1 cellular context compared by ENCODE assay signal in genomic region chr12:8949525-8950286, GRCh38.
A peak's percentile ranks its signal among the peaks of the same experiment; 100 is the strongest.
TF ChIP-seq lines count a peak whose summit lies in the region.

Gene M6PR (minus strand): TSS chr12:8949645. CDS start chr12:8946404, 3,241 bp downstream.

TF ChIP-seq in K562, 482 proteins besides CTCF, POLR2A, EP300 and RAD21 (continued from another document and continues in another):
- no peak; the same call in 1 of the 2 replicates for TF ChIP-seq ZBTB9 (CRISPR knock-in tag; IDR thresholded peaks at IDR 0.05)
- no peak for TF ChIP-seq ZNF717 (CRISPR knock-in tag; IDR thresholded peaks at IDR 0.05)
- no peak for TF ChIP-seq MIER1 (IDR thresholded peaks at IDR 0.05; ENCODE audit: low read depth)
- no peak for TF ChIP-seq SETDB1 (IDR thresholded peaks at IDR 0.05; ENCODE audit: low read length)
- TF ChIP-seq ZNF395 (CRISPR knock-in tag; IDR thresholded peaks at IDR 0.05) = no peak
- no peak for TF ChIP-seq PHB2 (IDR thresholded peaks at IDR 0.05; ENCODE audit: low read depth)
- no peak for TF ChIP-seq SRSF7 (optimal IDR thresholded peaks at IDR 0.05; ENCODE audit: low read depth, low read length)
- no peak; the same call in 1 of the 2 replicates for TF ChIP-seq RFX1 (IDR thresholded peaks at IDR 0.05)
- TF ChIP-seq CLOCK (CRISPR knock-in tag; IDR thresholded peaks at IDR 0.05; ENCODE audit: borderline replicate concordance) = no peak
- TF ChIP-seq MXD1 (CRISPR knock-in tag; IDR thresholded peaks at IDR 0.05; ENCODE audit: borderline replicate concordance, poor library complexity, severe bottlenecking) = no peak
- TF ChIP-seq PHB (CRISPR knock-in tag; IDR thresholded peaks at IDR 0.05) = no peak
- no peak for TF ChIP-seq MECOM (CRISPR knock-in tag; IDR thresholded peaks at IDR 0.05)
- TF ChIP-seq CREB3 (tag; conservative IDR thresholded peaks at IDR 0.05; ENCODE audit: low read depth) = no peak
- 0 out of 2 replicates have a peak, but pooled peaks have one; percentile 1 for TF ChIP-seq E2F1 (CRISPR knock-in tag; IDR thresholded peaks at IDR 0.05)
- TF ChIP-seq ZNF263 (CRISPR knock-in tag; IDR thresholded peaks at IDR 0.05; ENCODE audit: borderline replicate concordance) = no peak
- TF ChIP-seq YY1 (IDR thresholded peaks at IDR 0.05; ENCODE audit: borderline replicate concordance in 1 of 3, control insufficient read depth in 1 of 3, extremely low read depth in 1 of 3, insufficient read depth in 3 of 3, insufficient read length in 1 of 3, insufficient replicate concordance in 2 of 3, low read depth in 1 of 3, low read length in 2 of 3) = peak in 2 of 3 experiments; percentile 14 to 35
- no peak for TF ChIP-seq IRF9 (tag; IDR thresholded peaks at IDR 0.05)
- no peak for TF ChIP-seq TCFL5 (CRISPR knock-in tag; conservative IDR thresholded peaks at IDR 0.05)
- no peak for TF ChIP-seq STAT6 (CRISPR knock-in tag; IDR thresholded peaks at IDR 0.05)
- TF ChIP-seq NKRF (IDR thresholded peaks at IDR 0.05; ENCODE audit: borderline replicate concordance) = peak; percentile 89; the same call in 1 of the 2 replicates
- no peak for TF ChIP-seq CHD1 (IDR thresholded peaks at IDR 0.05; ENCODE audit: low read length)
- 0 out of 2 replicates have a peak, but pooled peaks have one; percentile 71 for TF ChIP-seq NBN (IDR thresholded peaks at IDR 0.05; ENCODE audit: low read depth)
- TF ChIP-seq ZNF57 (CRISPR knock-in tag; IDR thresholded peaks at IDR 0.05) = no peak
- no peak for TF ChIP-seq CGGBP1 (CRISPR knock-in tag; IDR thresholded peaks at IDR 0.05)
- TF ChIP-seq CEBPZ (IDR thresholded peaks at IDR 0.05; ENCODE audit: borderline replicate concordance, low read depth, low read length) = no peak
- no peak for TF ChIP-seq ZNF347 (CRISPR knock-in tag; IDR thresholded peaks at IDR 0.05; ENCODE audit: low read depth)
- no peak for TF ChIP-seq TRIM25 (IDR thresholded peaks at IDR 0.05; ENCODE audit: borderline replicate concordance)
- TF ChIP-seq SAFB (IDR thresholded peaks at IDR 0.05; ENCODE audit: borderline replicate concordance, low read depth, low read length) = no peak
- TF ChIP-seq MBD1 (CRISPR knock-in tag; IDR thresholded peaks at IDR 0.05) = no peak
- no peak for TF ChIP-seq TAL1 (IDR thresholded peaks at IDR 0.05)
- peak; percentile 19 for TF ChIP-seq FOS (IDR thresholded peaks at IDR 0.05; ENCODE audit: extremely low read depth, insufficient read length)
- no peak for TF ChIP-seq PHTF2 (CRISPR knock-in tag; IDR thresholded peaks at IDR 0.05)
- TF ChIP-seq SNIP1 (IDR thresholded peaks at IDR 0.05; ENCODE audit: low read depth) = no peak
